13 cellular contexts compared by ENCODE assay signal in genomic region chr2:85580206-85580605, GRCh38. TPM values are rescaled to one million over a fixed set of nuclear protein-coding genes. Genes with fewer than 3 reads are reported as not detected.
A peak's percentile ranks its signal among the peaks of the same experiment; 100 is the strongest.
DNase-seq lines count a peak whose midpoint lies in the region; ATAC-seq and TF ChIP-seq lines count a peak whose summit lies in the region.
"Had no signal": no experiment of that assay in that cellular context is flagged by ENCODE, and none has a peak within 500 bp of the region (broad histone marks: within the 10 kb centered on the region; RNA-seq: fewer than 3 reads in every experiment).

No MANE protein-coding gene starts in this region.

- peak overlapping the region; percentile 29 to 82 (median 37) for H3K4me3 Mint-ChIP-seq in CD8-positive, alpha-beta memory T cell

- H3K27ac Mint-ChIP-seq in CD8-positive, alpha-beta memory T cell: peak overlapping the region in 2 of 8 donors; percentile 63 to 72
- H3K27ac Mint-ChIP-seq: activated CD8-positive, alpha-beta memory T cell treated with anti-CD3 and anti-CD28 coated beads, Interleukin-2, amount 10 ng/mL, durations not matched to agents 7 days and 5 days had no signal

- POLR2A ChIA-PET in CD8-positive, alpha-beta memory T cell (lab: Charles Lee): no interaction called here

- H3K4me1 ChIP-seq in BLaER1: peaks cover 87% of the 10 kb centered on the region
- peaks cover 51% of the 10 kb centered on the region for H3K4me1 ChIP-seq in CD8-positive, alpha-beta memory T cell (ENCODE audit: insufficient read depth, low read length)
- peaks cover 10% of the 10 kb centered on the region for H3K4me1 ChIP-seq in osteoblast (ENCODE audit: insufficient read depth, low read length)
- H3K4me1 ChIP-seq: BE2C had no signal

- CTCF ChIA-PET in CD8-positive, alpha-beta memory T cell (lab: Charles Lee): no interaction called here

- ATAC-seq in GM21825 (IDR thresholded peaks at IDR 0.05; ENCODE audit: unreplicated experiment): no peak
- ATAC-seq: activated CD8-positive, alpha-beta memory T cell treated with anti-CD3 and anti-CD28 coated beads, Interleukin-2, amount 10 ng/mL, durations not matched to agents 7 days and 5 days; esophagus mucosa; left lobe of liver had no signal

- H3K9me3 ChIP-seq in BLaER1: no peaks in the 10 kb centered on the region
- no peaks in the 10 kb centered on the region for H3K9me3 ChIP-seq in CD8-positive, alpha-beta memory T cell (ENCODE audit: low read length)
- no peaks in the 10 kb centered on the region for H3K9me3 ChIP-seq in osteoblast (ENCODE audit: low read depth, low read length)
- H3K9me3 ChIP-seq: BE2C had no signal

- peak overlapping the region; percentile 95 for H3K27ac ChIP-seq in BLaER1
- no peak overlapping the region for H3K27ac ChIP-seq in CD8-positive, alpha-beta memory T cell (ENCODE audit: low read depth, low read length)
- H3K27ac ChIP-seq in cingulate gyrus (ENCODE audit: low read depth, low read length): peak overlapping the region; percentile 60
- H3K27ac ChIP-seq in osteoblast (ENCODE audit: low read depth, low read length): no peak overlapping the region

- H3K36me3 Mint-ChIP-seq in CD8-positive, alpha-beta memory T cell: peaks cover 6 to 53% (median 6%) of the 10 kb centered on the region in 3 donors

- peaks cover 48 to 64% (median 51%) of the 10 kb centered on the region in 3 donors for H3K4me1 Mint-ChIP-seq in CD8-positive, alpha-beta memory T cell

- no peaks in the 10 kb centered on the region for H3K27me3 ChIP-seq in BLaER1
- no peaks in the 10 kb centered on the region for H3K27me3 ChIP-seq in CD8-positive, alpha-beta memory T cell (ENCODE audit: insufficient read depth, low read length, poor library complexity, severe bottlenecking)
- H3K27me3 ChIP-seq in osteoblast (ENCODE audit: insufficient read depth, low read length): peaks cover 3% of the 10 kb centered on the region
- H3K27me3 ChIP-seq: BE2C had no signal

- no peaks in the 10 kb centered on the region for H3K27me3 Mint-ChIP-seq in CD8-positive, alpha-beta memory T cell
- H3K27me3 Mint-ChIP-seq: activated CD8-positive, alpha-beta memory T cell treated with anti-CD3 and anti-CD28 coated beads, Interleukin-2, amount 10 ng/mL, durations not matched to agents 7 days and 5 days had no signal

- no peak overlapping the region for H2AFZ ChIP-seq in osteoblast (ENCODE audit: low read length)

- no peaks in the 10 kb centered on the region for H3K9me3 Mint-ChIP-seq in CD8-positive, alpha-beta memory T cell

- H3K9ac ChIP-seq in BLaER1: peak overlapping the region; percentile 79

- H3K4me3 ChIP-seq in BLaER1 (peak overlapping the region; percentile 53; the same call in 1 of the 2 replicates), osteoblast (ENCODE audit: insufficient read depth, low read length) (no peak overlapping the region)
- H3K4me3 ChIP-seq in CD8-positive, alpha-beta memory T cell (ENCODE audit: low read length): no peak overlapping the region

- peaks cover under 1% of the 10 kb centered on the region for H3K79me2 ChIP-seq in osteoblast (ENCODE audit: insufficient read depth, low read length)

- no peaks in the 10 kb centered on the region; the same call in 1 of the 2 replicates for H3K36me3 ChIP-seq in BLaER1
- H3K36me3 ChIP-seq in CD8-positive, alpha-beta memory T cell (ENCODE audit: insufficient read depth, low read length): peaks cover 4% of the 10 kb centered on the region
- H3K36me3 ChIP-seq in osteoblast (ENCODE audit: insufficient read depth, low read length): no peaks in the 10 kb centered on the region
- H3K36me3 ChIP-seq: BE2C had no signal

- TF ChIP-seq CTCF in osteoblast (IDR thresholded peaks at IDR 0.05; ENCODE audit: extremely low read depth, low read depth, low read length): no peak

- no peaks in the 10 kb centered on the region for H4K20me1 ChIP-seq in BLaER1
- no peaks in the 10 kb centered on the region for H4K20me1 ChIP-seq in osteoblast (ENCODE audit: insufficient read depth, low read length)

- H3K4me2 ChIP-seq in BLaER1: peak overlapping the region; percentile 92
- no peak overlapping the region for H3K4me2 ChIP-seq in osteoblast (ENCODE audit: insufficient read depth, low read length)

- DNase-seq in CD8-positive, alpha-beta memory T cell: no peak
- DNase-seq in osteoblast (ENCODE audit: insufficient read length, low spot score, missing footprints) (peak; percentile 74), NAMALWA (ENCODE audit: low spot score) (no peak), C1 segment of cervical spinal cord (lab: John Stamatoyannopoulos, UW) (no peak)
- no peak for DNase-seq in stimulated activated CD4-positive, alpha-beta T cell treated with anti-CD3 and anti-CD28 coated beads, Interleukin-1b, Interleukin-23, amount 100 ng/mL, for 48 hours
- DNase-seq: activated CD8-positive, alpha-beta memory T cell treated with anti-CD3 and anti-CD28 coated beads, Interleukin-2, amount 10 ng/mL, durations not matched to agents 7 days and 5 days; BE2C had no signal

RNA-seq across cellular contexts. Expression of gene VAMP8, which starts 2.8 kb away (rescaled TPM):
- total RNA-seq in CD8-positive, alpha-beta memory T cell: 10 to 100 TPM; 94.4 to 95.4 TPM
- polyA plus RNA-seq in CD8-positive, alpha-beta memory T cell: 355 TPM
- 2.1 and 2.5 TPM in 2 replicates for total RNA-seq in osteoblast

RNA-seq across cellular contexts. Expression of gene VAMP5, which starts 4.0 kb away (rescaled TPM):
- total RNA-seq in CD8-positive, alpha-beta memory T cell: 10 to 100 TPM; 26.4 to 28.0 TPM
- 151 TPM for polyA plus RNA-seq in CD8-positive, alpha-beta memory T cell
- total RNA-seq in osteoblast: 21.8 and 27.1 TPM in 2 replicates
- total RNA-seq: HT1080 had no signal

RNA-seq across cellular contexts. Expression of gene RNF181, which starts 15.3 kb away (rescaled TPM):
- total RNA-seq in CD8-positive, alpha-beta memory T cell: 10 to 100 TPM; 88.2 to 95.1 TPM
- 181 TPM for polyA plus RNA-seq in CD8-positive, alpha-beta memory T cell
- total RNA-seq in osteoblast: 124 and 146 TPM in 2 replicates

RNA-seq across cellular contexts. Expression of gene GGCX, which starts 18.9 kb away (rescaled TPM):
- total RNA-seq in CD8-positive, alpha-beta memory T cell: 10 to 100 TPM; 22.3 to 23.3 TPM
- polyA plus RNA-seq in CD8-positive, alpha-beta memory T cell: 15.7 TPM
- 40.9 and 52.5 TPM in 2 replicates for total RNA-seq in osteoblast

RNA-seq across cellular contexts. Expression of gene TMEM150A, which starts 22.3 kb away (rescaled TPM):
- 1 to 10 TPM; 6.3 to 7.6 TPM for total RNA-seq in CD8-positive, alpha-beta memory T cell
- polyA plus RNA-seq in CD8-positive, alpha-beta memory T cell: 13.2 TPM
- total RNA-seq in osteoblast: 17.7 and 20.6 TPM in 2 replicates

Comparison
In these comparisons a context has a peak if more than half of its experiments do, and no peak if none do; other contexts are left out.
1. H3K27ac ChIP-seq: peak in BLaER1 (single experiment) and cingulate gyrus (single experiment); none in CD8-positive, alpha-beta memory T cell (single experiment) and osteoblast (single experiment).
2. RNA of gene VAMP8, which starts 2.8 kb away (total RNA-seq): 94.4 to 95.4 TPM in CD8-positive, alpha-beta memory T cell; 2.1 to 2.5 TPM in osteoblast; every median in the first group is over 10 times any median in the second.